ENCODE assay signal across 1 cellular context in genomic region chr2:144332356-144333143, GRCh38.
TF ChIP-seq lines count a peak whose summit lies in the region.

No MANE protein-coding gene starts in this region.

TF ChIP-seq in HepG2, 621 proteins besides CTCF, POLR2A, EP300 and RAD21 (continued from another document and continues in another):
- TF ChIP-seq AFF4 (CRISPR knock-in tag; IDR thresholded peaks at IDR 0.05): no peak
- no peak for TF ChIP-seq ISX (CRISPR knock-in tag; conservative IDR thresholded peaks at IDR 0.05)
- no peak for TF ChIP-seq TP53 (CRISPR knock-in tag; conservative IDR thresholded peaks at IDR 0.05)
- TF ChIP-seq ZNF580 (CRISPR knock-in tag; IDR thresholded peaks at IDR 0.05; ENCODE audit: borderline replicate concordance, low read depth): no peak
- no peak for TF ChIP-seq FIP1L1 (IDR thresholded peaks at IDR 0.05; ENCODE audit: borderline replicate concordance, insufficient read depth, low read depth, low read length)
- TF ChIP-seq CCDC6 (CRISPR knock-in tag; IDR thresholded peaks at IDR 0.05): peak; percentile 74
- TF ChIP-seq ZNF878 (CRISPR knock-in tag; IDR thresholded peaks at IDR 0.05): peak; percentile 57; the same call in 1 of the 2 replicates
- peak; percentile 52; the same call in 1 of the 2 replicates for TF ChIP-seq ZNF160 (CRISPR knock-in tag; IDR thresholded peaks at IDR 0.05)
- peak; percentile 88 for TF ChIP-seq TFDP2 (CRISPR knock-in tag; IDR thresholded peaks at IDR 0.05)
- peak; percentile 78; the same call in 1 of the 2 replicates for TF ChIP-seq ZNF557 (CRISPR knock-in tag; IDR thresholded peaks at IDR 0.05)
- no peak for TF ChIP-seq SP140L (CRISPR knock-in tag; IDR thresholded peaks at IDR 0.05; ENCODE audit: borderline replicate concordance)
- no peak for TF ChIP-seq NONO (IDR thresholded peaks at IDR 0.05)
- peak; percentile 49; the same call in 1 of the 2 replicates for TF ChIP-seq NONO (CRISPR knock-in tag; conservative IDR thresholded peaks at IDR 0.05)
- no peak for TF ChIP-seq ZNF576 (CRISPR knock-in tag; IDR thresholded peaks at IDR 0.05)
- no peak for TF ChIP-seq KLF6 (CRISPR knock-in tag; IDR thresholded peaks at IDR 0.05)
- TF ChIP-seq HES4 (CRISPR knock-in tag; IDR thresholded peaks at IDR 0.05; ENCODE audit: borderline replicate concordance): peak; percentile 61; the same call in 1 of the 2 replicates
- TF ChIP-seq ZNF589 (CRISPR knock-in tag; conservative IDR thresholded peaks at IDR 0.05): peak; percentile 80; the same call in 1 of the 2 replicates
- peak; percentile 80 for TF ChIP-seq ZBTB38 (CRISPR knock-in tag; IDR thresholded peaks at IDR 0.05)
- TF ChIP-seq ZBTB39 (CRISPR knock-in tag; IDR thresholded peaks at IDR 0.05): no peak
- 0 out of 2 replicates have a peak, but pooled peaks have one; percentile 27 for TF ChIP-seq ELF3 (CRISPR knock-in tag; IDR thresholded peaks at IDR 0.05)
- no peak for TF ChIP-seq ZNF782 (CRISPR knock-in tag; IDR thresholded peaks at IDR 0.05; ENCODE audit: borderline replicate concordance)
- TF ChIP-seq AGO2 (optimal IDR thresholded peaks at IDR 0.05; ENCODE audit: low read depth, low read length): no peak
- peak; percentile 46; the same call in 1 of the 2 replicates for TF ChIP-seq PATZ1 (CRISPR knock-in tag; IDR thresholded peaks at IDR 0.05)
- peak; percentile 35; the same call in 1 of the 2 replicates for TF ChIP-seq ZFX (CRISPR knock-in tag; IDR thresholded peaks at IDR 0.05; ENCODE audit: low read depth)
- TF ChIP-seq ZFP41 (CRISPR knock-in tag; IDR thresholded peaks at IDR 0.05; ENCODE audit: borderline replicate concordance): no peak
- TF ChIP-seq ZNF12 (CRISPR knock-in tag; IDR thresholded peaks at IDR 0.05): no peak
- TF ChIP-seq THAP8 (CRISPR knock-in tag; IDR thresholded peaks at IDR 0.05; ENCODE audit: borderline replicate concordance): no peak
- TF ChIP-seq GMEB1 (CRISPR knock-in tag; IDR thresholded peaks at IDR 0.05; ENCODE audit: borderline replicate concordance): 0 out of 2 replicates have a peak, but pooled peaks have one; percentile 5
- peak; percentile 79; the same call in 1 of the 2 replicates for TF ChIP-seq REL (CRISPR knock-in tag; conservative IDR thresholded peaks at IDR 0.05)
- no peak for TF ChIP-seq FOSL1 (CRISPR knock-in tag; IDR thresholded peaks at IDR 0.05; ENCODE audit: borderline replicate concordance)
- TF ChIP-seq ZNF749 (CRISPR knock-in tag; IDR thresholded peaks at IDR 0.05; ENCODE audit: borderline replicate concordance): peak; percentile 93
- peak; percentile 46 for TF ChIP-seq YY1 (IDR thresholded peaks at IDR 0.05; ENCODE audit: insufficient read depth, insufficient replicate concordance, low read depth, low read length)
- TF ChIP-seq ZBTB33 (CRISPR knock-in tag; IDR thresholded peaks at IDR 0.05): no peak
- TF ChIP-seq ZNF768 (CRISPR knock-in tag; IDR thresholded peaks at IDR 0.05): peak; percentile 54; the same call in 1 of the 2 replicates
- TF ChIP-seq ZNF556 (CRISPR knock-in tag; IDR thresholded peaks at IDR 0.05; ENCODE audit: borderline replicate concordance): no peak
- no peak for TF ChIP-seq LCORL (IDR thresholded peaks at IDR 0.05)
- peak; percentile 45; the same call in 1 of the 2 replicates for TF ChIP-seq LCORL (CRISPR knock-in tag; IDR thresholded peaks at IDR 0.05)
- TF ChIP-seq RBFOX2 (IDR thresholded peaks at IDR 0.05; ENCODE audit: low read depth, low read length): peak; percentile 42
- TF ChIP-seq NRL (CRISPR knock-in tag; IDR thresholded peaks at IDR 0.05; ENCODE audit: borderline replicate concordance): peak; percentile 82
- TF ChIP-seq ZNF615 (CRISPR knock-in tag; IDR thresholded peaks at IDR 0.05; ENCODE audit: borderline replicate concordance): no peak
- 0 out of 2 replicates have a peak, but pooled peaks have one; percentile 61 for TF ChIP-seq ZNF691 (CRISPR knock-in tag; IDR thresholded peaks at IDR 0.05; ENCODE audit: borderline replicate concordance, low read depth)
- peak; percentile 87 for TF ChIP-seq ZBTB2 (CRISPR knock-in tag; IDR thresholded peaks at IDR 0.05; ENCODE audit: low read depth)
- TF ChIP-seq IKZF5 (CRISPR knock-in tag; IDR thresholded peaks at IDR 0.05): peak; percentile 65; the same call in 1 of the 2 replicates
- TF ChIP-seq ZNF564 (CRISPR knock-in tag; IDR thresholded peaks at IDR 0.05): no peak
- TF ChIP-seq FOXO1 (CRISPR knock-in tag; IDR thresholded peaks at IDR 0.05): 0 out of 2 replicates have a peak, but pooled peaks have one; percentile 11
- no peak for TF ChIP-seq RFXAP (CRISPR knock-in tag; IDR thresholded peaks at IDR 0.05; ENCODE audit: borderline replicate concordance)
- 0 out of 2 replicates have a peak, but pooled peaks have one; percentile 19 for TF ChIP-seq MAFG (CRISPR knock-in tag; IDR thresholded peaks at IDR 0.05)
